10 cellular contexts compared by ENCODE assay signal in the genomic region with DNA sequence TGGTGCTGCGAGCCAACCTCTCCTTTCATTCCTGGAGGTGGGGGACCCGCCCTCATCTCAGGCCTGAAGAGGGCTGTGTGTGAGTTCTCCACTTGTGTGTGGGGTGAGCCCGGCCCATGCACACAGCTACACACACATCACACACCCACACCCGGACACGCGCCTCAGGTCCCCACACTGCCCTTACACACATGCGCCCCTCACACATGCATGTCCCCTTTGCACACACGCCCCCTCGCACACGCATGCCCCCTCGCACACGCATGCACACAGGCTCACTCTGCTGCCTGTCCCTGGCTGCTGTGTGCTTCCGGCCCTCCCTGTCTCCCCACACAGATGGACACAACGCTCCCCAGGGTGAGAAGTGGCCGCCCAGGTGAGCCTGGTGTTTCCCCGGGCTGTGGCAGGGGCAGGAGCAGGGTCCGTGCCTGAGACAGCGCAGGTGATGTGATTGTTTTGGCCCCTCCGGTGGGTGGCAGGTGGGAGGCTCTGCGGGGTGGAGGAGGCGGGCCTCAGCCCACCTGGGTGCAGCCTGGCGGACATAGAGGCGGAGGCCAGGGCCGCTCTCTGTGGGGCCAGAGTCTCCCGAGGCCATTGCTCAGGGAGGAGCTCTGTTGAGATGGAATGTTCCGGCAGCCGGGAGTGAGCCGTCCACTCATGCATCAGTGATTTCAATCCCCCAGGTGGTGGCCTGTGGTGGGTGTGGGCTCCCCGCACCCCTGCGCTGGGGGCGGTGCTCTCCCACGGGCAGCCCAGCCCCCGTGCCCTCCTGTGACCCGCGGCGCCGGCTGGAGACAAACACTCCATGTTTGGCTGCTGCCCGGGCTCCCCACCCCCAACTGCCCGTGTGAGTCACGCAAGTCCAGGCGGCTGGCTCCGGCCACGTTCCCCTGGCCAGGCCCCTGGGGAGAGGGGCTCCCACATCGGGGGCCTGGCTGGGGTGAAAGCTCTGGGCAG. TPM values are rescaled to one million over a fixed set of nuclear protein-coding genes. Genes with fewer than 3 reads are reported as not detected.
DNase-seq lines count a peak whose midpoint lies in the region; ATAC-seq, FAIRE-seq and TF ChIP-seq lines count a peak whose summit lies in the region.
"Had no signal": no experiment of that assay in that cellular context is flagged by ENCODE, and none has a peak within 500 bp of the region (broad histone marks: within the 10 kb centered on the region; RNA-seq: fewer than 3 reads in every experiment).

No MANE protein-coding gene starts in this region.

- H3K9ac ChIP-seq in muscle layer of colon (ENCODE audit: low read length) (no peak overlapping the region), endodermal cell (ENCODE audit: extremely low read depth, low read length, poor library complexity, severe bottlenecking) (no peak overlapping the region)

- peak; percentile 57 to 83 for DNase-seq in A549 (ENCODE audit: low read depth in 1 of 2, low spot score in 1 of 2)
- DNase-seq in NCI-H2196 (lab: John Stamatoyannopoulos, UW; ENCODE audit: unreplicated experiment), result peak; percentile 63
- DNase-seq in ecto neural progenitor cell (ENCODE audit: low spot score), result peak; percentile 60
- DNase-seq in endodermal cell, result no peak
- DNase-seq in occipital lobe (lab: John Stamatoyannopoulos, UW), result no peak
- no peak for DNase-seq in activated CD4-positive, alpha-beta T cell treated with anti-CD3 and anti-CD28 coated beads for 4 hours
- DNase-seq: CD4-positive, alpha-beta memory T cell had no signal

- no peak for TF ChIP-seq POLR2A in A549 (IDR thresholded peaks at IDR 0.05; ENCODE audit: low read length)

- no peaks in the 10 kb centered on the region for H3K4me1 Mint-ChIP-seq in endodermal cell
- H3K4me1 Mint-ChIP-seq: CD4-positive, alpha-beta memory T cell had no signal

- H3K36me3 ChIP-seq in muscle layer of colon (ENCODE audit: insufficient read depth, low read length), result peaks cover 3% of the 10 kb centered on the region
- H3K36me3 ChIP-seq in endodermal cell (ENCODE audit: control insufficient read depth, insufficient read depth, low read length), result peaks cover 5% of the 10 kb centered on the region

- H3K27ac ChIP-seq in A549 (peak overlapping the region; percentile 97 to 100), muscle layer of colon (ENCODE audit: low read depth, low read length) (peak overlapping the region; percentile 93), endodermal cell (ENCODE audit: low read depth, low read length) (no peak overlapping the region)

- H3K9me3 ChIP-seq in A549, result no peaks in the 10 kb centered on the region
- no peaks in the 10 kb centered on the region for H3K9me3 ChIP-seq in muscle layer of colon (ENCODE audit: low read length)
- H3K9me3 ChIP-seq in endodermal cell (ENCODE audit: control insufficient read depth, low read length), result no peaks in the 10 kb centered on the region

- 58% methylated on average over 21 of the region's 44 CpGs for WGBS in A549 (ENCODE audit: missing lambda C conversion rate)
- WGBS in endodermal cell (ENCODE audit: insufficient coverage in 1 of 2, insufficient read length in 1 of 2), 2 experiments, result 78 to 88% methylated on average over 28 to 43 of the region's 44 CpGs

- FAIRE-seq in A549 (lab: Jason Lieb, UNC), result no peak
- FAIRE-seq: islet of Langerhans had no signal

- peak overlapping the region; percentile 36; the same call in 2 of the 3 replicates for H3K4me3 ChIP-seq in A549
- peak overlapping the region; percentile 8 to 16 for H3K4me3 ChIP-seq in muscle layer of colon (ENCODE audit: low read depth in 1 of 2, low read length in 2 of 2)
- no peak overlapping the region for H3K4me3 ChIP-seq in endodermal cell (ENCODE audit: low read length)

- POLR2A ChIA-PET in A549 (lab: Yijun Ruan, JAX), result no interaction called here

- ATAC-seq in A549 (peak; percentile 58 to 79), GM18511 (IDR thresholded peaks at IDR 0.05; ENCODE audit: unreplicated experiment) (no peak)

- no peak overlapping the region for H3K27ac Mint-ChIP-seq in endodermal cell
- H3K27ac Mint-ChIP-seq: CD4-positive, alpha-beta memory T cell had no signal

- peak in 1 of 2 experiments; percentile 21; a peak in 1 of 5 replicates for TF ChIP-seq RAD21 in A549 (conservative IDR thresholded peaks at IDR 0.05 in 1 of 2, IDR thresholded peaks at IDR 0.05 in 1 of 2)

- peaks cover 9% of the 10 kb centered on the region for H3K36me3 Mint-ChIP-seq in endodermal cell (ENCODE audit: low read depth)
- H3K36me3 Mint-ChIP-seq: CD4-positive, alpha-beta memory T cell had no signal

- peaks cover 49% of the 10 kb centered on the region for H3K4me1 ChIP-seq in A549
- H3K4me1 ChIP-seq in muscle layer of colon (ENCODE audit: insufficient read depth, low read length), result peaks cover 54% of the 10 kb centered on the region
- H3K4me1 ChIP-seq in endodermal cell (ENCODE audit: control insufficient read depth, insufficient read depth, low read length), result no peaks in the 10 kb centered on the region

- H3K4me3 Mint-ChIP-seq in endodermal cell, result no peak overlapping the region
- H3K4me3 Mint-ChIP-seq: CD4-positive, alpha-beta memory T cell had no signal

- TF ChIP-seq EP300 in A549 (IDR thresholded peaks at IDR 0.05), result peak; percentile 13 to 33; a peak in 2 of 5 replicates

- no peaks in the 10 kb centered on the region for H3K27me3 ChIP-seq in muscle layer of colon (ENCODE audit: control insufficient read depth in 1 of 2, insufficient read depth in 2 of 2, low read length in 2 of 2)
- H3K27me3 ChIP-seq in endodermal cell (ENCODE audit: control insufficient read depth, insufficient read depth, low read length, poor library complexity, severe bottlenecking), result no peaks in the 10 kb centered on the region

- no peaks in the 10 kb centered on the region for H3K27me3 Mint-ChIP-seq in endodermal cell (ENCODE audit: insufficient read depth)
- H3K27me3 Mint-ChIP-seq: CD4-positive, alpha-beta memory T cell had no signal

- no peaks in the 10 kb centered on the region for H3K9me3 Mint-ChIP-seq in endodermal cell
- H3K9me3 Mint-ChIP-seq: CD4-positive, alpha-beta memory T cell had no signal

- CTCF ChIA-PET in A549 (lab: Yijun Ruan, JAX), result interaction anchor here (0.7 to 5.6 kb wide), 22 partner anchors 11 to 97 kb away, joined by 3 to 53 read pairs (median 4); no protein-coding TSS in a partner anchor

- H3K4me2 ChIP-seq in A549, result peak overlapping the region; percentile 100

- no peak; the same call in 2 of the 3 replicates for TF ChIP-seq CTCF in A549 (IDR thresholded peaks at IDR 0.05)
- no peak for TF ChIP-seq CTCF in endodermal cell (conservative IDR thresholded peaks at IDR 0.05)

TF ChIP-seq in A549, 52 proteins besides CTCF, POLR2A, EP300 and RAD21 (continues in another document):
- TF ChIP-seq JUN (IDR thresholded peaks at IDR 0.05), result peak in 1 of 2 experiments; percentile 48; a peak in 1 of 5 replicates
- TF ChIP-seq FOSL2 (IDR thresholded peaks at IDR 0.05), result peak; percentile 57; the same call in 1 of the 2 replicates
- peak; percentile 95 for TF ChIP-seq FOSL2 (CRISPR knock-in tag; IDR thresholded peaks at IDR 0.05)
- TF ChIP-seq JUNB (IDR thresholded peaks at IDR 0.05), result peak; percentile 35; the same call in 1 of the 2 replicates
- no peak; the same call in 1 of the 2 replicates for TF ChIP-seq PBX3 (IDR thresholded peaks at IDR 0.05)
- TF ChIP-seq HOXB5 (CRISPR knock-in tag; IDR thresholded peaks at IDR 0.05), result no peak

RNA-seq across cellular contexts. Expression of gene CACNA1H, which starts 29.1 kb away (rescaled TPM):
- polyA plus RNA-seq in A549 (2011; rRNA removed), result 7.2 and 8.6 TPM in 2 replicates
- 11.7 and 18.5 TPM in 2 replicates for polyA plus RNA-seq in A549 (2012; cell fraction: cytosol; rRNA removed)
- 41.3 and 56.9 TPM in 2 replicates for polyA plus RNA-seq in A549 (2012; cell fraction: nucleus; rRNA removed)
- polyA plus RNA-seq in A549 (2017; fragmentation: RNase III; extraction: RNeasy Plus Mini Kit Qiagen cat#74134 plus additional on column Dnase treatment), result 11.7 to 15.8 TPM (median 14.1 TPM) in 3 replicates
- polyA minus RNA-seq in A549 (2011; rRNA and poly(A)+ RNA removed), result 14.1 and 17.6 TPM in 2 replicates
- total RNA-seq in endodermal cell, result 10 to 100 TPM; 31.6 to 45.0 TPM
- 33.4 TPM for polyA plus RNA-seq in endodermal cell (2013, experiment 1 of 2)
- polyA plus RNA-seq in endodermal cell (2013, experiment 2 of 2), result 30.0 TPM
- total RNA-seq in occipital lobe, result 15.4 TPM

RNA-seq across cellular contexts. Expression of gene TPSG1, which starts 43.1 kb away (rescaled TPM):
- polyA plus RNA-seq in A549 (2011; rRNA removed), result not detected in 2 replicates
- 0.13 and 0.14 TPM in 2 replicates for polyA plus RNA-seq in A549 (2012; cell fraction: cytosol; rRNA removed)
- polyA plus RNA-seq in A549 (2012; cell fraction: nucleus; rRNA removed), result 0.23 TPM in 2 replicates
- polyA plus RNA-seq in A549 (2017; fragmentation: RNase III; extraction: RNeasy Plus Mini Kit Qiagen cat#74134 plus additional on column Dnase treatment), result 0.08 TPM in 1 of 3 replicates, not detected in the others
- not detected in 2 replicates for polyA minus RNA-seq in A549 (2011; rRNA and poly(A)+ RNA removed)
- total RNA-seq in endodermal cell, result not detected
- polyA plus RNA-seq in endodermal cell (2013, experiment 1 of 2), result not detected
- polyA plus RNA-seq in endodermal cell (2013, experiment 2 of 2), result not detected
- total RNA-seq in occipital lobe, result not detected
- total RNA-seq: CD4-positive, alpha-beta memory T cell had no signal
- polyA plus RNA-seq: CD4-positive, alpha-beta memory T cell had no signal

RNA-seq across cellular contexts. Expression of gene TPSB2, which starts 48.0 kb away (rescaled TPM):
- polyA plus RNA-seq in A549 (2011; rRNA removed) (not detected in 2 replicates), A549 (2017; fragmentation: RNase III; extraction: RNeasy Plus Mini Kit Qiagen cat#74134 plus additional on column Dnase treatment) (not detected in 3 replicates)
- not detected in 2 replicates for polyA plus RNA-seq in A549 (2012; cell fraction: cytosol; rRNA removed)
- polyA plus RNA-seq in A549 (2012; cell fraction: nucleus; rRNA removed), result 0.06 TPM in 1 of 2 replicates, not detected in the other
- polyA minus RNA-seq in A549 (2011; rRNA and poly(A)+ RNA removed), result not detected in 2 replicates
- total RNA-seq in endodermal cell (not detected), occipital lobe (not detected)
- not detected for polyA plus RNA-seq in endodermal cell (2013, experiment 1 of 2)
- not detected for polyA plus RNA-seq in endodermal cell (2013, experiment 2 of 2)
- total RNA-seq: CD4-positive, alpha-beta memory T cell had no signal
- polyA plus RNA-seq: CD4-positive, alpha-beta memory T cell had no signal

RNA-seq across cellular contexts. Expression of gene TPSAB1, which starts 58.5 kb away (rescaled TPM):
- polyA plus RNA-seq in A549 (2011; rRNA removed), result not detected in 2 replicates
- 0.04 TPM in 1 of 2 replicates, not detected in the other for polyA plus RNA-seq in A549 (2012; cell fraction: cytosol; rRNA removed)
- polyA plus RNA-seq in A549 (2012; cell fraction: nucleus; rRNA removed), result not detected in 2 replicates
- not detected in 3 replicates for polyA plus RNA-seq in A549 (2017; fragmentation: RNase III; extraction: RNeasy Plus Mini Kit Qiagen cat#74134 plus additional on column Dnase treatment)
- polyA minus RNA-seq in A549 (2011; rRNA and poly(A)+ RNA removed), result not detected in 2 replicates
- total RNA-seq in endodermal cell, result not detected
- polyA plus RNA-seq in endodermal cell (2013, experiment 1 of 2), result not detected
- polyA plus RNA-seq in endodermal cell (2013, experiment 2 of 2), result not detected
- not detected for total RNA-seq in occipital lobe
- total RNA-seq: CD4-positive, alpha-beta memory T cell had no signal
- polyA plus RNA-seq: CD4-positive, alpha-beta memory T cell had no signal

Comparison
In these comparisons a context has a peak if more than half of its experiments do, and no peak if none do; other contexts are left out.
1. DNase-seq: peak in A549 (2 of 2), NCI-H2196 (single experiment) and ecto neural progenitor cell (single experiment); none in endodermal cell (single experiment), occipital lobe (single experiment) and activated CD4-positive, alpha-beta T cell treated with anti-CD3 and anti-CD28 coated beads for 4 hours (0 of 2).